Comparison of ENCODE assay signal across 8 cellular contexts in the genomic region with DNA sequence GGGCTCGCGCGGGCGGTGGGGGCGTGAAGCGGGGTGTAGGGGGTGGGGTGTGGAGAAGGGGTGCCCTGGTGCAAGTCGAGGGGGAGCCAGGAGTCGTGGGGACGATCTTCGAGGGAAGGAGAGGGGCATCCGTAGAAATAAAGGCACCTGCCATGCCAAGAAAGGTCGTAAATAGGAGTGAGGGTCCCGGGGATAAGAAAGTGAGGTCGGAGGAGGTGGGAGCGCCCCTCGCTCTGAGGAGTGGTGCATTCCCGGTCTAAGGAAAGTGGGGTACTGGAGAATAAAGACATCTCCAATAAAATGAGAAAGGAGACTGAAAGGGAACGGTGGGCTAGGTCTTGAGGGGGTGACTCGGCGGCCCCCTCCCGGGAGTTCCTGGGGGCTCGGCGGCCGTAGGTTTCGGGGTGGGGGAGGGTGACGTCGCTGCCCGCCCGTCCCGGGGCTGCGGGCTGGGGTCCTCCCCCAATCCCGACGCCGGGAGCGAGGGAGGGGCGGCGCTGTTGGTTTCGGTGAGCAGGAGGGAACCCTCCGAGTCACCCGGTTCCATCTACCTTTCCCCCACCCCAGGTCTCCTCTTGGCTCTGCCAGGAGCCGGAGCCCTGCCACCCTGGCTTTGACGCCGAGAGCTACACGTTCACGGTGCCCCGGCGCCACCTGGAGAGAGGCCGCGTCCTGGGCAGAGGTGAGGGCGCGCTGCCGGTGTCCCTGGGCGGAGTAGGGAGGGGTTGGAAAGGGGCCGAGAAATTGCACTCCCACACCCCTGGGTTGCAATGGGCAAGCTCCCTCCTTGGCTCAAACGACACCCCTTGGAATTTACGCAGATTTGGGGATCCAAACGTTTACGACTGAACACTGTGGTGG. TPM values are rescaled to one million over a fixed set of nuclear protein-coding genes. Genes with fewer than 3 reads are reported as not detected.
DNase-seq lines count a peak whose midpoint lies in the region; ATAC-seq and TF ChIP-seq lines count a peak whose summit lies in the region.

No MANE protein-coding gene starts in this region.

- no peak for TF ChIP-seq POLR2A in testis (IDR thresholded peaks at IDR 0.05)

- WGBS in testis, 2 donors = 2 to 6% methylated on average over 30 to 56 of the region's 58 CpGs

- no peak for ATAC-seq in activated naive CD8-positive, alpha-beta T cell treated with anti-CD3 and anti-CD28 coated beads, Interleukin-2, amount 10 ng/mL, durations not matched to agents 7 days and 5 days (ENCODE audit: low read depth)
- ATAC-seq in left colon = peak; percentile 72
- ATAC-seq in GM21576 (IDR thresholded peaks at IDR 0.05; ENCODE audit: unreplicated experiment) = no peak

- in situ Hi-C loops in KBM-7 (cut with MboI; ENCODE audit: low pct_unique_long_range_greater_than_20kb, low sequenced_read_pairs) = no loop called here

- POLR2A ChIA-PET in activated naive CD8-positive, alpha-beta T cell treated with anti-CD3 and anti-CD28 coated beads, Interleukin-2, amount 10 ng/mL, durations not matched to agents 7 days and 5 days (lab: Charles Lee) = no interaction called here

- no peaks in the 10 kb centered on the region for H3K36me3 ChIP-seq in testis (ENCODE audit: low read depth, missing control alignments)

- peaks cover 58% of the 10 kb centered on the region for H3K27me3 Mint-ChIP-seq in activated T-cell treated with anti-CD3 and anti-CD28 coated beads, Interleukin-2, amount 50 U/mL, for 24 hours
- H3K27me3 Mint-ChIP-seq in activated naive CD8-positive, alpha-beta T cell treated with anti-CD3 and anti-CD28 coated beads, Interleukin-2, amount 10 ng/mL, durations not matched to agents 7 days and 5 days = peaks cover 30% of the 10 kb centered on the region

- H3K9me3 Mint-ChIP-seq in activated T-cell treated with anti-CD3 and anti-CD28 coated beads, Interleukin-2, amount 50 U/mL, for 24 hours = no peaks in the 10 kb centered on the region
- H3K9me3 Mint-ChIP-seq in activated naive CD8-positive, alpha-beta T cell treated with anti-CD3 and anti-CD28 coated beads, Interleukin-2, amount 10 ng/mL, durations not matched to agents 7 days and 5 days = no peaks in the 10 kb centered on the region

- H3K4me3 ChIP-seq in testis = peak overlapping the region; percentile 43 to 61

- H3K4me1 Mint-ChIP-seq in activated T-cell treated with anti-CD3 and anti-CD28 coated beads, Interleukin-2, amount 50 U/mL, for 24 hours (ENCODE audit: low read depth) = peaks cover 15% of the 10 kb centered on the region
- peaks cover 5% of the 10 kb centered on the region for H3K4me1 Mint-ChIP-seq in activated naive CD8-positive, alpha-beta T cell treated with anti-CD3 and anti-CD28 coated beads, Interleukin-2, amount 10 ng/mL, durations not matched to agents 7 days and 5 days

- intact Hi-C loops in left colon (cut with DNase I, micrococcal nuclease) = no loop called here
- intact Hi-C loops in testis (cut with DNase I; ENCODE audit: low total_unique reads) = no loop called here

- H3K27me3 ChIP-seq in testis = peaks cover 3% of the 10 kb centered on the region

- peak overlapping the region; percentile 53 for H3K4me3 Mint-ChIP-seq in activated T-cell treated with anti-CD3 and anti-CD28 coated beads, Interleukin-2, amount 50 U/mL, for 24 hours
- peak overlapping the region; percentile 59 for H3K4me3 Mint-ChIP-seq in activated naive CD8-positive, alpha-beta T cell treated with anti-CD3 and anti-CD28 coated beads, Interleukin-2, amount 10 ng/mL, durations not matched to agents 7 days and 5 days

- H3K9me3 ChIP-seq in testis = no peaks in the 10 kb centered on the region

- no peak for DNase-seq in activated T-cell treated with anti-CD3 and anti-CD28 coated beads, Interleukin-2, amount 50 U/mL, for 24 hours
- no peak for DNase-seq in activated T-cell treated with anti-CD3 and anti-CD28 coated beads for 4 hours
- no peak for DNase-seq in activated naive CD8-positive, alpha-beta T cell treated with anti-CD3 and anti-CD28 coated beads, Interleukin-2, amount 10 ng/mL, durations not matched to agents 7 days and 5 days
- peak; percentile 80 to 86 for DNase-seq in left colon
- peak; percentile 17 for DNase-seq in testis
- no peak for DNase-seq in activated CD8-positive, alpha-beta memory T cell treated with anti-CD3 and anti-CD28 coated beads for 24 hours
- DNase-seq in KBM-7 = no peak

- no peak for TF ChIP-seq CTCF in testis (IDR thresholded peaks at IDR 0.05)

- peaks cover 10% of the 10 kb centered on the region for H3K4me1 ChIP-seq in testis

- H3K27ac ChIP-seq in testis = no peak overlapping the region

- no peaks in the 10 kb centered on the region for H3K36me3 Mint-ChIP-seq in activated T-cell treated with anti-CD3 and anti-CD28 coated beads, Interleukin-2, amount 50 U/mL, for 24 hours (ENCODE audit: low read depth)
- H3K36me3 Mint-ChIP-seq in activated naive CD8-positive, alpha-beta T cell treated with anti-CD3 and anti-CD28 coated beads, Interleukin-2, amount 10 ng/mL, durations not matched to agents 7 days and 5 days = peaks cover 2% of the 10 kb centered on the region

- H3K27ac Mint-ChIP-seq in activated T-cell treated with anti-CD3 and anti-CD28 coated beads, Interleukin-2, amount 50 U/mL, for 24 hours = no peak overlapping the region
- no peak overlapping the region for H3K27ac Mint-ChIP-seq in activated naive CD8-positive, alpha-beta T cell treated with anti-CD3 and anti-CD28 coated beads, Interleukin-2, amount 10 ng/mL, durations not matched to agents 7 days and 5 days

RNA-seq across cellular contexts. Expression of a gene that starts 0.9 kb away (rescaled TPM):
- under 1 TPM; 0.51 to 0.58 TPM for total RNA-seq in activated naive CD8-positive, alpha-beta T cell treated with anti-CD3 and anti-CD28 coated beads, Interleukin-2, amount 10 ng/mL, durations not matched to agents 7 days and 5 days
- 100 to 1,000 TPM; 714 to 770 TPM for total RNA-seq in left colon
- 1 to 10 TPM in 1 of 2 donors, under 1 TPM in 1; 0.94 to 2.1 TPM for total RNA-seq in testis
- 5.5 TPM for polyA plus RNA-seq in testis (ENCODE audit: insufficient read depth, low read depth, low replicate concordance)

Comparison
In these comparisons a context has a peak if more than half of its experiments do, and no peak if none do; other contexts are left out.
1. DNase-seq: peak in left colon (2 of 2) and testis (single experiment); none in activated T-cell treated with anti-CD3 and anti-CD28 coated beads, Interleukin-2, amount 50 U/mL, for 24 hours (single experiment), activated T-cell treated with anti-CD3 and anti-CD28 coated beads for 4 hours (single experiment), activated naive CD8-positive, alpha-beta T cell treated with anti-CD3 and anti-CD28 coated beads, Interleukin-2, amount 10 ng/mL, durations not matched to agents 7 days and 5 days (single experiment), activated CD8-positive, alpha-beta memory T cell treated with anti-CD3 and anti-CD28 coated beads for 24 hours (single experiment) and KBM-7 (single experiment).
2. RNA of a gene that starts 0.9 kb away (total RNA-seq): 714 to 770 TPM in left colon; 0.94 to 2.1 TPM in testis and 0.51 to 0.58 TPM in activated naive CD8-positive, alpha-beta T cell treated with anti-CD3 and anti-CD28 coated beads, Interleukin-2, amount 10 ng/mL, durations not matched to agents 7 days and 5 days; every median in the first group is over 100 times any median in the second.